ENCODE assay signal across 22 cellular contexts in the genomic region with DNA sequence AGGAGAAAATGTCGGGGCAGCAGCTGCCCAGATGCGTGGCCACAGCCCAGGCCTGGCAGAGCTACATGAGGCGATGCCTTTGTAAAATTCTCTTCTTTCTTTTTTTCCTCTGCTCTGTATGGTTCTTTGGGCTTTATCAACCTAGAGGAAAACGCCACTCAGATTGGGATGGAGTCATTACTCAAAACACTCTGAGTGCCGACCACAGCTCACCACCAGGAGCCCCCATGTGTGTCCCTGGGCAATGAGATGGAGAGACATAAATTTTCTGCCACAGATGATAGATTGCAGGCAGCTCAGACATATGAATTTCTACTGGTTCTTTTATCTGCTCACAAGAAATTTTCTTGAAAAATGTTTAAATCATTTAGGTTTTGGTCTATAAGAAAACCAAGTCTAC. TPM values are rescaled to one million over a fixed set of nuclear protein-coding genes. Genes with fewer than 3 reads are reported as not detected.
DNase-seq lines count a peak whose midpoint lies in the region; ATAC-seq, FAIRE-seq and TF ChIP-seq lines count a peak whose summit lies in the region.
"Had no signal": no experiment of that assay in that cellular context is flagged by ENCODE, and none has a peak within 500 bp of the region (broad histone marks: within the 10 kb centered on the region; RNA-seq: fewer than 3 reads in every experiment).

No MANE protein-coding gene starts in this region.

- H3K4me1 Mint-ChIP-seq in osteocyte (ENCODE audit: unreplicated experiment): peaks cover 14% of the 10 kb centered on the region

- H3K4me3 Mint-ChIP-seq in osteocyte (ENCODE audit: unreplicated experiment): no peak overlapping the region

- no peak overlapping the region for H3K27ac Mint-ChIP-seq in osteocyte (ENCODE audit: unreplicated experiment)

- DNase-seq in GM13976 (ENCODE audit: low spot score): peak; percentile 27
- DNase-seq in osteocyte (ENCODE audit: extremely low spot score, unreplicated experiment): peak; percentile 17
- no peak for DNase-seq in urothelium cell line (ENCODE audit: low spot score)
- DNase-seq in NCI-H1092 (lab: John Stamatoyannopoulos, UW): no peak
- DNase-seq in T-helper 1 cell: no peak
- DNase-seq: BE2C, EL, GF-D8, GM23248, IMR-90, NCI-H1105, NCI-H1694, NCI-H2081, NCI-H2171, NCI-H526, PC-9, RPMI8226, SHP77 treated with DMSO at 0.1 percent for 48 hours, SW 1271 had no signal

- ATAC-seq in GM18907 (IDR thresholded peaks at IDR 0.05; ENCODE audit: unreplicated experiment) (peak; percentile 45), HG02759 (IDR thresholded peaks at IDR 0.05; ENCODE audit: unreplicated experiment) (peak; percentile 43), HG03342 (IDR thresholded peaks at IDR 0.05; ENCODE audit: unreplicated experiment) (no peak)

- TF ChIP-seq CTCF in GM13976 (IDR thresholded peaks at IDR 0.05; ENCODE audit: borderline replicate concordance, control extremely low read depth, extremely low read depth, insufficient read depth, missing control alignments): no peak
- no peak for TF ChIP-seq CTCF in osteocyte (IDR thresholded peaks at IDR 0.05)

- no peak for FAIRE-seq in urothelium cell line (lab: Jason Lieb, UNC)

- H3K36me3 Mint-ChIP-seq in osteocyte (ENCODE audit: unreplicated experiment): peaks cover 3% of the 10 kb centered on the region

- no peaks in the 10 kb centered on the region for H3K9me3 Mint-ChIP-seq in osteocyte (ENCODE audit: unreplicated experiment)

- H3K27me3 Mint-ChIP-seq in osteocyte (ENCODE audit: unreplicated experiment): no peaks in the 10 kb centered on the region

- in situ Hi-C loops in GM13976 (cut with MboI; ENCODE audit: low sequenced_read_pairs, unreplicated experiment): no loop called here

RNA-seq across cellular contexts. Expression of a gene that starts 56.0 kb away (rescaled TPM):
- 16.5 and 18.9 TPM in 2 replicates for total RNA-seq in osteocyte

Comparison
In these comparisons a context has a peak if more than half of its experiments do, and no peak if none do; other contexts are left out.
1. DNase-seq: peak in GM13976 (single experiment) and osteocyte (single experiment); none in urothelium cell line (single experiment), NCI-H1092 (single experiment) and T-helper 1 cell (0 of 5).